Comparison of ENCODE assay signal across 9 cellular contexts in the genomic region with DNA sequence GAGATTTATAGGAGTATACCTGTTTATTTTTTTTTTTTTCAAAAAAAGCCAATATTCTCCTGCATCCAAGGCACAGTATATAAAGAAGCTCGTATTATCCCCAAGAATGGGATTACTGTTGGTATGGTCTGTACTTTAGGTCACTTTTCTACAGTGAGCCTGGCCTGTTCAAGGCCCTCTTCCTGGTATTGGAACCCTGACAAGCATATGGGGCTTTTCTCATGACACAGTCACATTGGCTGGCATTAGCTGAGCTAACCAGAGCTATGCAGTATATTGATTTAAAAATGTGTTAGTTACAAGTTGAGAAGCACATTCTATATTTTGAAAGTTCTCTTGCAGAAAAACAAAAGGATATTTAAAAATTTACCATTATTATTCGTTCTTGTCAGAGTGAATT. TPM values are rescaled to one million over a fixed set of nuclear protein-coding genes. Genes with fewer than 3 reads are reported as not detected.
"Had no signal": no experiment of that assay in that cellular context is flagged by ENCODE, and none has a peak within 500 bp of the region (broad histone marks: within the 10 kb centered on the region; RNA-seq: fewer than 3 reads in every experiment).

No MANE protein-coding gene starts in this region.

- H3K4me3 ChIP-seq: GM12878 had no signal

- DNase-seq: GDM1, GF-D8 had no signal

- FAIRE-seq: G401.6, GM12878, GM12891, GM12892, GM18507, GM19239 had no signal

- ATAC-seq: GM12878 had no signal

RNA-seq across cellular contexts. Expression of a gene that starts 48.0 kb away (rescaled TPM):
- total RNA-seq: G401, GM12878 had no signal
- polyA plus RNA-seq: GM12878 had no signal
